In genomic region chrX:154058207-154058997, GRCh38 we compare ENCODE assay signal across 16 cellular contexts. TPM values are rescaled to one million over a fixed set of nuclear protein-coding genes. Genes with fewer than 3 reads are reported as not detected.
DNase-seq lines count a peak whose midpoint lies in the region; ATAC-seq lines count a peak whose summit lies in the region.
"Had no signal": no experiment of that assay in that cellular context is flagged by ENCODE, and none has a peak within 500 bp of the region (broad histone marks: within the 10 kb centered on the region; RNA-seq: fewer than 3 reads in every experiment).

No MANE protein-coding gene starts in this region.

- POLR2A ChIA-PET in naive thymus-derived CD8-positive, alpha-beta T cell (lab: Charles Lee), result no interaction called here

- peaks cover 42 to 65% (median 44%) of the 10 kb centered on the region in 10 experiments for H3K4me1 ChIP-seq in BLaER1 treated with 17β-estradiol and CSF1 and Interleukin-3, amounts not matched to agents 10 nM and 100 nM
- peaks cover 34% of the 10 kb centered on the region for H3K4me1 ChIP-seq in CD4-positive, CD25-positive, alpha-beta regulatory T cell (ENCODE audit: control insufficient read depth, insufficient read depth, low read length, poor library complexity, severe bottlenecking)
- H3K4me1 ChIP-seq in SJCRH30, result no peaks in the 10 kb centered on the region

- H4K20me1 ChIP-seq in BLaER1 treated with 17β-estradiol and CSF1 and Interleukin-3, amounts not matched to agents 10 nM and 100 nM, result peaks cover 71 to 97% (median 87%) of the 10 kb centered on the region in 11 experiments

- H3K9me3 Mint-ChIP-seq in CD4-positive, CD25-positive, alpha-beta regulatory T cell, result no peaks in the 10 kb centered on the region
- no peaks in the 10 kb centered on the region for H3K9me3 Mint-ChIP-seq in activated T-helper 2 cell treated with anti-CD3 and anti-CD28 coated beads, Interferon-gamma antibody, Interleukin-2, Interleukin-4, amounts not matched to agents 10 μg/mL and 5 μg/mL and 100 μg/mL, durations not matched to agents 14 hours and 24 hours and 36 hours
- no peaks in the 10 kb centered on the region for H3K9me3 Mint-ChIP-seq in naive thymus-derived CD8-positive, alpha-beta T cell

- H3K4me1 Mint-ChIP-seq in CD4-positive, CD25-positive, alpha-beta regulatory T cell, result peaks cover 7 to 71% (median 48%) of the 10 kb centered on the region in 4 donors
- H3K4me1 Mint-ChIP-seq in activated T-helper 2 cell treated with anti-CD3 and anti-CD28 coated beads, Interferon-gamma antibody, Interleukin-2, Interleukin-4, amounts not matched to agents 10 μg/mL and 5 μg/mL and 100 μg/mL, durations not matched to agents 14 hours and 24 hours and 36 hours (ENCODE audit: low read depth), result peaks cover 43% of the 10 kb centered on the region
- peaks cover 45 to 73% (median 66%) of the 10 kb centered on the region in 4 donors for H3K4me1 Mint-ChIP-seq in naive thymus-derived CD8-positive, alpha-beta T cell
- H3K4me1 Mint-ChIP-seq: mesothelial cell of epicardium had no signal

- no peaks in the 10 kb centered on the region for H3K9me3 ChIP-seq in BLaER1 treated with 17β-estradiol and CSF1 and Interleukin-3, amounts not matched to agents 10 nM and 100 nM (replicated peaks in 1 of 11)
- no peaks in the 10 kb centered on the region for H3K9me3 ChIP-seq in CD4-positive, CD25-positive, alpha-beta regulatory T cell (ENCODE audit: control insufficient read depth in 2 of 2, low read length in 2 of 2)
- no peaks in the 10 kb centered on the region for H3K9me3 ChIP-seq in SJCRH30 (replicated peaks)
- H3K9me3 ChIP-seq: ascending aorta had no signal

- H3K27me3 ChIP-seq in BLaER1 treated with 17β-estradiol and CSF1 and Interleukin-3, amounts not matched to agents 10 nM and 100 nM, result peaks cover 95 to 100% (median 98%) of the 10 kb centered on the region in 11 experiments
- no peaks in the 10 kb centered on the region for H3K27me3 ChIP-seq in CD4-positive, CD25-positive, alpha-beta regulatory T cell (ENCODE audit: control insufficient read depth, insufficient read depth, low read length)
- no peaks in the 10 kb centered on the region for H3K27me3 ChIP-seq in SJCRH30
- H3K27me3 ChIP-seq: ascending aorta had no signal

- H3K4me3 ChIP-seq in BLaER1 treated with 17β-estradiol and CSF1 and Interleukin-3, amounts not matched to agents 10 nM and 100 nM, result no peak overlapping the region
- no peak overlapping the region for H3K4me3 ChIP-seq in CD4-positive, CD25-positive, alpha-beta regulatory T cell (ENCODE audit: low read depth, low read length)
- no peak overlapping the region for H3K4me3 ChIP-seq in SJCRH30
- H3K4me3 ChIP-seq: ascending aorta had no signal

- peak overlapping the region in 1 of 4 donors; percentile 28 for H3K4me3 Mint-ChIP-seq in CD4-positive, CD25-positive, alpha-beta regulatory T cell
- H3K4me3 Mint-ChIP-seq in activated T-helper 2 cell treated with anti-CD3 and anti-CD28 coated beads, Interferon-gamma antibody, Interleukin-2, Interleukin-4, amounts not matched to agents 10 μg/mL and 5 μg/mL and 100 μg/mL, durations not matched to agents 14 hours and 24 hours and 36 hours (ENCODE audit: low read depth), result no peak overlapping the region
- peak overlapping the region in 2 of 10 donors; percentile 23 to 36 for H3K4me3 Mint-ChIP-seq in naive thymus-derived CD8-positive, alpha-beta T cell
- H3K4me3 Mint-ChIP-seq: mesothelial cell of epicardium had no signal

- no peak for DNase-seq in CD4-positive, CD25-positive, alpha-beta regulatory T cell
- no peak for DNase-seq in activated T-helper 2 cell treated with anti-CD3 and anti-CD28 coated beads, Interferon-gamma antibody, Interleukin-2, Interleukin-4, amounts not matched to agents 10 μg/mL and 5 μg/mL and 100 μg/mL, durations not matched to agents 14 hours and 24 hours and 36 hours (ENCODE audit: low spot score)
- no peak for DNase-seq in naive thymus-derived CD8-positive, alpha-beta T cell
- DNase-seq in DMS114 treated with DMSO at 0.1 percent for 48 hours (lab: John Stamatoyannopoulos, UW; ENCODE audit: unreplicated experiment), result no peak
- no peak for DNase-seq in SJCRH30
- DNase-seq: DMS 273 treated with DMSO at 0.1 percent for 48 hours; kidney glomerular epithelial cell; MV-4-11; NCI-H2029 treated with DMSO at 0.1 percent for 48 hours; NCI-H524; SHP77 treated with DMSO at 0.1 percent for 48 hours; stimulated activated CD4-positive, alpha-beta T cell treated with anti-CD3 and anti-CD28 coated beads, Interleukin-4, amount 100 ng/mL, for 1 hour had no signal

- H3K9ac ChIP-seq in BLaER1 treated with 17β-estradiol and CSF1 and Interleukin-3, amounts not matched to agents 10 nM and 100 nM, result no peak overlapping the region

- peaks cover 12% of the 10 kb centered on the region for H3K36me3 Mint-ChIP-seq in CD4-positive, CD25-positive, alpha-beta regulatory T cell
- H3K36me3 Mint-ChIP-seq in activated T-helper 2 cell treated with anti-CD3 and anti-CD28 coated beads, Interferon-gamma antibody, Interleukin-2, Interleukin-4, amounts not matched to agents 10 μg/mL and 5 μg/mL and 100 μg/mL, durations not matched to agents 14 hours and 24 hours and 36 hours (ENCODE audit: low read depth), result peaks cover 38% of the 10 kb centered on the region
- H3K36me3 Mint-ChIP-seq in naive thymus-derived CD8-positive, alpha-beta T cell, result peaks cover 0 to 43% (median 0%) of the 10 kb centered on the region in 3 donors

- H3K27ac ChIP-seq in BLaER1 treated with 17β-estradiol and CSF1 and Interleukin-3, amounts not matched to agents 10 nM and 100 nM, result no peak overlapping the region
- H3K27ac ChIP-seq in CD4-positive, CD25-positive, alpha-beta regulatory T cell (ENCODE audit: insufficient read depth, low read length, poor library complexity, severe bottlenecking), result no peak overlapping the region
- H3K27ac ChIP-seq in SJCRH30, result no peak overlapping the region

- H3K4me2 ChIP-seq in BLaER1 treated with 17β-estradiol and CSF1 and Interleukin-3, amounts not matched to agents 10 nM and 100 nM, result peak overlapping the region in 6 of 11 experiments; percentile 1 to 62 (median 42); a peak in 9 of 22 replicates

- peaks cover 0 to 35% (median 7%) of the 10 kb centered on the region in 11 experiments; a peak in 14 of 22 replicates for H3K36me3 ChIP-seq in BLaER1 treated with 17β-estradiol and CSF1 and Interleukin-3, amounts not matched to agents 10 nM and 100 nM
- peaks cover 22% of the 10 kb centered on the region for H3K36me3 ChIP-seq in CD4-positive, CD25-positive, alpha-beta regulatory T cell (ENCODE audit: control insufficient read depth, insufficient read depth, low read length)
- H3K36me3 ChIP-seq in SJCRH30, result no peaks in the 10 kb centered on the region; the same call in 1 of the 2 replicates
- H3K36me3 ChIP-seq: ascending aorta had no signal

- no peaks in the 10 kb centered on the region for H3K27me3 Mint-ChIP-seq in CD4-positive, CD25-positive, alpha-beta regulatory T cell
- no peaks in the 10 kb centered on the region for H3K27me3 Mint-ChIP-seq in activated T-helper 2 cell treated with anti-CD3 and anti-CD28 coated beads, Interferon-gamma antibody, Interleukin-2, Interleukin-4, amounts not matched to agents 10 μg/mL and 5 μg/mL and 100 μg/mL, durations not matched to agents 14 hours and 24 hours and 36 hours (ENCODE audit: low read depth)
- no peaks in the 10 kb centered on the region for H3K27me3 Mint-ChIP-seq in naive thymus-derived CD8-positive, alpha-beta T cell

- intact Hi-C loops in activated T-helper 2 cell treated with anti-CD3 and anti-CD28 coated beads, Interferon-gamma antibody, Interleukin-2, Interleukin-4, amounts not matched to agents 10 μg/mL and 5 μg/mL and 100 μg/mL, durations not matched to agents 14 hours and 24 hours and 36 hours (cut with micrococcal nuclease), result loop anchor here (5.0 kb wide), 1 partner anchor 39 kb away; the partner anchor contains the start of gene MECP2

- H3K27ac Mint-ChIP-seq in CD4-positive, CD25-positive, alpha-beta regulatory T cell, result peak overlapping the region; percentile 22 to 82 (median 59)
- H3K27ac Mint-ChIP-seq in activated T-helper 2 cell treated with anti-CD3 and anti-CD28 coated beads, Interferon-gamma antibody, Interleukin-2, Interleukin-4, amounts not matched to agents 10 μg/mL and 5 μg/mL and 100 μg/mL, durations not matched to agents 14 hours and 24 hours and 36 hours, result peak overlapping the region; percentile 78
- H3K27ac Mint-ChIP-seq in naive thymus-derived CD8-positive, alpha-beta T cell, result peak overlapping the region in 9 of 10 donors; percentile 24 to 84 (median 69)

- no peak for ATAC-seq in CD4-positive, CD25-positive, alpha-beta regulatory T cell (ENCODE audit: low read depth in 2 of 2)
- no peak for ATAC-seq in naive thymus-derived CD8-positive, alpha-beta T cell
- ATAC-seq in GM21529 (IDR thresholded peaks at IDR 0.05; ENCODE audit: unreplicated experiment), result no peak

RNA-seq across cellular contexts. Expression of gene IRAK1, which starts 38.7 kb away (rescaled TPM):
- total RNA-seq in CD4-positive, CD25-positive, alpha-beta regulatory T cell, result 64.7 TPM
- polyA plus RNA-seq in CD4-positive, CD25-positive, alpha-beta regulatory T cell, result 10 to 100 TPM; 23.7 to 29.5 (median 26.0) TPM
- 150 and 151 TPM in 2 replicates for total RNA-seq in activated T-helper 2 cell treated with anti-CD3 and anti-CD28 coated beads, Interferon-gamma antibody, Interleukin-2, Interleukin-4, amounts not matched to agents 10 μg/mL and 5 μg/mL and 100 μg/mL, durations not matched to agents 14 hours and 24 hours and 36 hours
- total RNA-seq in naive thymus-derived CD8-positive, alpha-beta T cell, result 10 to 100 TPM; 68.8 to 76.6 TPM
- 10 to 100 TPM; 23.9 to 44.7 (median 27.8) TPM for polyA plus RNA-seq in naive thymus-derived CD8-positive, alpha-beta T cell
- total RNA-seq in SJCRH30 (2014; rRNA removed; shearing (Covaris generic)), result 91.9 and 95.3 TPM in 2 replicates

RNA-seq across cellular contexts. Expression of gene MECP2, which starts 39.1 kb away (rescaled TPM):
- 180 TPM for total RNA-seq in CD4-positive, CD25-positive, alpha-beta regulatory T cell
- 10 to 100 TPM; 13.3 to 20.5 (median 15.2) TPM for polyA plus RNA-seq in CD4-positive, CD25-positive, alpha-beta regulatory T cell
- total RNA-seq in activated T-helper 2 cell treated with anti-CD3 and anti-CD28 coated beads, Interferon-gamma antibody, Interleukin-2, Interleukin-4, amounts not matched to agents 10 μg/mL and 5 μg/mL and 100 μg/mL, durations not matched to agents 14 hours and 24 hours and 36 hours, result 58.2 and 58.4 TPM in 2 replicates
- total RNA-seq in naive thymus-derived CD8-positive, alpha-beta T cell, result 10 to 100 TPM; 87.7 to 88.3 TPM
- polyA plus RNA-seq in naive thymus-derived CD8-positive, alpha-beta T cell, result 10 to 100 TPM; 12.0 to 22.2 (median 12.2) TPM
- 22.0 and 26.2 TPM in 2 replicates for total RNA-seq in SJCRH30 (2014; rRNA removed; shearing (Covaris generic))
